ENCODE assay signal across 8 cellular contexts in genomic region chr2:30230479-30230854, GRCh38. TPM values are rescaled to one million over a fixed set of nuclear protein-coding genes. Genes with fewer than 3 reads are reported as not detected.
DNase-seq lines count a peak whose midpoint lies in the region; ATAC-seq and TF ChIP-seq lines count a peak whose summit lies in the region.

No MANE protein-coding gene starts in this region.

- H3K4me3 ChIP-seq in fibroblast of the aortic adventitia (ENCODE audit: low read depth, low read length) = peak overlapping the region; percentile 83

- no peaks in the 10 kb centered on the region for H3K27me3 Mint-ChIP-seq in activated B cell treated with CpG ODN at 0.5 μM for 24 hours

- H3K4me3 Mint-ChIP-seq in activated B cell treated with CpG ODN at 0.5 μM for 24 hours = peak overlapping the region; percentile 93

- CTCF ChIA-PET in activated B cell treated with CpG ODN at 0.5 μM for 24 hours (lab: Charles Lee) = interaction anchor here (1.1 to 11.2 kb wide), 14 partner anchors 8 to 481 kb away, joined by 3 to 90 read pairs (median 7); partner anchors contain the start of gene LCLAT1

- H3K27ac Mint-ChIP-seq in activated B cell treated with CpG ODN at 0.5 μM for 24 hours = peak overlapping the region; percentile 84

- ATAC-seq in activated B cell treated with CpG ODN at 0.5 μM for 24 hours (ENCODE audit: low read depth) = no peak
- peak; percentile 5 for ATAC-seq in omental fat pad (ENCODE audit: low FRiP score)
- no peak for ATAC-seq in HG02798 (IDR thresholded peaks at IDR 0.05; ENCODE audit: poor library complexity, unreplicated experiment)

- peak; percentile 16 for TF ChIP-seq CTCF in GM10266 (IDR thresholded peaks at IDR 0.05; ENCODE audit: control insufficient read depth, insufficient read depth, low read depth, missing control alignments)
- TF ChIP-seq CTCF in activated B cell treated with CpG ODN at 0.5 μM for 24 hours (IDR thresholded peaks at IDR 0.05) = no peak
- TF ChIP-seq CTCF in fibroblast of the aortic adventitia (IDR thresholded peaks at IDR 0.05; ENCODE audit: insufficient read depth, low read length) = no peak
- no peak for TF ChIP-seq CTCF in omental fat pad (IDR thresholded peaks at IDR 0.05)

- no peaks in the 10 kb centered on the region for H3K9me3 Mint-ChIP-seq in activated B cell treated with CpG ODN at 0.5 μM for 24 hours

- peaks cover 17% of the 10 kb centered on the region for H3K36me3 Mint-ChIP-seq in activated B cell treated with CpG ODN at 0.5 μM for 24 hours (ENCODE audit: low read depth)

- DNase-seq in GM10266 (ENCODE audit: extremely low spot score) = no peak
- no peak for DNase-seq in activated B cell treated with CpG ODN at 0.5 μM for 24 hours
- DNase-seq in fibroblast of the aortic adventitia (ENCODE audit: low read depth) = no peak
- DNase-seq in omental fat pad (ENCODE audit: low spot score) = no peak
- DNase-seq in NCI-H146 treated with DMSO at 0.1 percent for 48 hours (lab: John Stamatoyannopoulos, UW; ENCODE audit: unreplicated experiment) = no peak
- no peak for DNase-seq in OCI-M2 (lab: John Stamatoyannopoulos, UW; ENCODE audit: unreplicated experiment)
- DNase-seq in HCEC 1CT = no peak

- POLR2A ChIA-PET in activated B cell treated with CpG ODN at 0.5 μM for 24 hours (lab: Charles Lee) = interaction anchor here (0.8 to 9.0 kb wide), 21 partner anchors 8 to 481 kb away, joined by 3 to 147 read pairs (median 23); partner anchors contain the start of genes LCLAT1 and YPEL5

- peaks cover 52% of the 10 kb centered on the region for H3K4me1 Mint-ChIP-seq in activated B cell treated with CpG ODN at 0.5 μM for 24 hours

- intact Hi-C loops in activated B cell treated with CpG ODN at 0.5 μM for 24 hours (cut with micrococcal nuclease) = loop anchor here (1.0 to 10.0 kb wide), 6 partner anchors 22 to 1832 kb away; partner anchors contain the start of genes CAPN14 and SPAST

RNA-seq across cellular contexts. Expression of gene LBH, which starts 0.9 kb away (rescaled TPM):
- total RNA-seq in activated B cell treated with CpG ODN at 0.5 μM for 24 hours (120 and 131 TPM in 2 replicates), fibroblast of the aortic adventitia (ENCODE audit: low replicate concordance) (21.1 and 61.2 TPM in 2 replicates), omental fat pad (10 to 100 TPM; 14.4 to 20.6 (median 19.4) TPM)
